Comparison of ENCODE assay signal across 20 cellular contexts in genomic region chr20:48708630-48709029, GRCh38.
DNase-seq lines count a peak whose midpoint lies in the region; ATAC-seq and TF ChIP-seq lines count a peak whose summit lies in the region.
"Had no signal": no experiment of that assay in that cellular context is flagged by ENCODE, and none has a peak within 500 bp of the region (broad histone marks: within the 10 kb centered on the region; RNA-seq: fewer than 3 reads in every experiment).

No MANE protein-coding gene starts in this region.

- peak overlapping the region; percentile 94 for H3K27ac Mint-ChIP-seq in neural crest cell (ENCODE audit: unreplicated experiment)
- no peak overlapping the region for H3K27ac Mint-ChIP-seq in CD4-positive, alpha-beta T cell

- no peak for TF ChIP-seq CTCF in neural crest cell (conservative IDR thresholded peaks at IDR 0.05)
- TF ChIP-seq CTCF in CD4-positive, alpha-beta T cell (IDR thresholded peaks at IDR 0.05), result no peak
- TF ChIP-seq CTCF in vagina (IDR thresholded peaks at IDR 0.05), result no peak

- peak overlapping the region in 1 of 11 experiments; percentile 24; a peak in 3 of 22 replicates for H3K9ac ChIP-seq in BLaER1 treated with 17β-estradiol and CSF1 and Interleukin-3, amounts not matched to agents 10 nM and 100 nM

- no peak overlapping the region for H3K4me3 Mint-ChIP-seq in neural crest cell
- H3K4me3 Mint-ChIP-seq in CD4-positive, alpha-beta T cell, result no peak overlapping the region

- DNase-seq in MV-4-11 (lab: John Stamatoyannopoulos, UW) (peak; percentile 28), neural crest cell (ENCODE audit: low read depth, low spot score) (no peak), vagina (ENCODE audit: extremely low spot score in 2 of 2) (no peak), cortex of kidney (lab: John Stamatoyannopoulos, UW) (no peak)
- no peak for DNase-seq in CD4-positive, alpha-beta T cell
- DNase-seq: activated naive CD4-positive, alpha-beta T cell; body of pancreas; HCEC 1CT; IMR-90; left ventricle myocardium superior; MM.1S; NCI-H187; NCI-H510A; right lobe of liver; Right ventricle myocardium superior; T-helper 1 cell had no signal

- H3K4me1 Mint-ChIP-seq in neural crest cell, result peaks cover 42% of the 10 kb centered on the region
- peaks cover 16% of the 10 kb centered on the region for H3K4me1 Mint-ChIP-seq in CD4-positive, alpha-beta T cell (ENCODE audit: low read depth)

- H3K4me2 ChIP-seq in BLaER1 treated with 17β-estradiol and CSF1 and Interleukin-3, amounts not matched to agents 10 nM and 100 nM, result peak overlapping the region in 8 of 11 experiments; percentile 6 to 84 (median 65); a peak in 11 of 22 replicates

- H3K4me1 ChIP-seq in BLaER1 treated with 17β-estradiol and CSF1 and Interleukin-3, amounts not matched to agents 10 nM and 100 nM, result peaks cover 72 to 100% (median 99%) of the 10 kb centered on the region in 10 experiments
- peaks cover 10% of the 10 kb centered on the region for H3K4me1 ChIP-seq in vagina
- H3K4me1 ChIP-seq: body of pancreas, right lobe of liver had no signal

- H3K4me3 ChIP-seq in BLaER1 treated with 17β-estradiol and CSF1 and Interleukin-3, amounts not matched to agents 10 nM and 100 nM, result no peak overlapping the region
- H3K4me3 ChIP-seq in vagina, result no peak overlapping the region
- H3K4me3 ChIP-seq: body of pancreas, esophagus muscularis mucosa, right lobe of liver had no signal

- intact Hi-C loops in CD4-positive, alpha-beta T cell (cut with DNase I, micrococcal nuclease), result no loop called here
- intact Hi-C loops in vagina (cut with DNase I), result no loop called here

- H3K27me3 ChIP-seq in BLaER1 treated with 17β-estradiol and CSF1 and Interleukin-3, amounts not matched to agents 10 nM and 100 nM, result no peaks in the 10 kb centered on the region
- no peaks in the 10 kb centered on the region for H3K27me3 ChIP-seq in CD4-positive, alpha-beta T cell (ENCODE audit: control insufficient read depth, insufficient read depth, low read length)
- no peaks in the 10 kb centered on the region for H3K27me3 ChIP-seq in vagina
- H3K27me3 ChIP-seq: body of pancreas, esophagus muscularis mucosa, right lobe of liver had no signal

- H3K9me3 ChIP-seq in BLaER1 treated with 17β-estradiol and CSF1 and Interleukin-3, amounts not matched to agents 10 nM and 100 nM (replicated peaks in 1 of 11), result no peaks in the 10 kb centered on the region
- H3K9me3 ChIP-seq in CD4-positive, alpha-beta T cell (ENCODE audit: control insufficient read depth, low read length), result no peaks in the 10 kb centered on the region
- H3K9me3 ChIP-seq in vagina, result no peaks in the 10 kb centered on the region
- H3K9me3 ChIP-seq: body of pancreas, esophagus muscularis mucosa, right lobe of liver had no signal

- H3K36me3 Mint-ChIP-seq in neural crest cell (ENCODE audit: low read depth), result peaks cover 8% of the 10 kb centered on the region
- H3K36me3 Mint-ChIP-seq in CD4-positive, alpha-beta T cell (ENCODE audit: low read depth), result peaks cover 38% of the 10 kb centered on the region

- H4K20me1 ChIP-seq in BLaER1 treated with 17β-estradiol and CSF1 and Interleukin-3, amounts not matched to agents 10 nM and 100 nM, result peaks cover 0 to 100% (median 0%) of the 10 kb centered on the region in 11 experiments; a peak in 7 of 22 replicates

- peak overlapping the region in 6 of 11 experiments; percentile 17 to 40 (median 24); a peak in 6 of 22 replicates for H3K27ac ChIP-seq in BLaER1 treated with 17β-estradiol and CSF1 and Interleukin-3, amounts not matched to agents 10 nM and 100 nM
- H3K27ac ChIP-seq in cingulate gyrus (ENCODE audit: low read depth, low read length), result peak overlapping the region; percentile 89
- H3K27ac ChIP-seq in CD4-positive, alpha-beta T cell (ENCODE audit: low read depth, low read length), result no peak overlapping the region
- H3K27ac ChIP-seq in vagina, result no peak overlapping the region
- H3K27ac ChIP-seq: body of pancreas, right lobe of liver had no signal

- H3K9me3 Mint-ChIP-seq in neural crest cell, result no peaks in the 10 kb centered on the region
- H3K9me3 Mint-ChIP-seq in CD4-positive, alpha-beta T cell, result no peaks in the 10 kb centered on the region

- CTCF ChIA-PET in CD4-positive, alpha-beta T cell (lab: Charles Lee), result no interaction called here

- H3K36me3 ChIP-seq in BLaER1 treated with 17β-estradiol and CSF1 and Interleukin-3, amounts not matched to agents 10 nM and 100 nM, result peaks cover 0 to 75% (median 18%) of the 10 kb centered on the region in 11 experiments; a peak in 13 of 22 replicates
- H3K36me3 ChIP-seq in vagina, result no peaks in the 10 kb centered on the region

- TF ChIP-seq POLR2A in vagina (IDR thresholded peaks at IDR 0.05), result no peak

- POLR2A ChIA-PET in CD4-positive, alpha-beta T cell (lab: Charles Lee), result no interaction called here

- ATAC-seq in GM18870 (IDR thresholded peaks at IDR 0.05; ENCODE audit: unreplicated experiment), result no peak
- no peak for ATAC-seq in CD4-positive, alpha-beta T cell (ENCODE audit: poor library complexity)
- ATAC-seq: body of pancreas, left ventricle myocardium superior, right lobe of liver had no signal

- H3K27me3 Mint-ChIP-seq in neural crest cell (ENCODE audit: low read depth), result no peaks in the 10 kb centered on the region
- H3K27me3 Mint-ChIP-seq in CD4-positive, alpha-beta T cell, result no peaks in the 10 kb centered on the region

Comparison
In these comparisons a context has a peak if more than half of its experiments do, and no peak if none do; other contexts are left out.
1. H3K27ac ChIP-seq: peak in BLaER1 treated with 17β-estradiol and CSF1 and Interleukin-3, amounts not matched to agents 10 nM and 100 nM (6 of 11) and cingulate gyrus (single experiment); none in CD4-positive, alpha-beta T cell (single experiment) and vagina (single experiment).